In genomic region chr19:55472463-55472862, GRCh38 we compare ENCODE assay signal across 11 cellular contexts. TPM values are rescaled to one million over a fixed set of nuclear protein-coding genes. Genes with fewer than 3 reads are reported as not detected.
DNase-seq lines count a peak whose midpoint lies in the region; FAIRE-seq and TF ChIP-seq lines count a peak whose summit lies in the region.
"Had no signal": no experiment of that assay in that cellular context is flagged by ENCODE, and none has a peak within 500 bp of the region (broad histone marks: within the 10 kb centered on the region; RNA-seq: fewer than 3 reads in every experiment).

No MANE protein-coding gene starts in this region.

- POLR2A ChIA-PET in MCF 10A (lab: Yijun Ruan, JAX): no interaction called here

- H3K27me3 Mint-ChIP-seq in MCF 10A (ENCODE audit: insufficient read depth, unreplicated experiment): no peaks in the 10 kb centered on the region

- no peak for FAIRE-seq in urothelium cell line (lab: Jason Lieb, UNC)

- H3K27me3 ChIP-seq in breast epithelium: no peaks in the 10 kb centered on the region
- H3K27me3 ChIP-seq in fibroblast of lung (ENCODE audit: control insufficient read depth, insufficient read depth, low read length): no peaks in the 10 kb centered on the region
- H3K27me3 ChIP-seq: testis had no signal

- H2AFZ ChIP-seq in fibroblast of lung (ENCODE audit: low read length): no peak overlapping the region

- peaks cover 7% of the 10 kb centered on the region for H3K36me3 Mint-ChIP-seq in MCF 10A (ENCODE audit: insufficient read depth, unreplicated experiment)

- BruUV-seq in MCF 10A (replicated peaks; lab: Mats Ljungman, UMichigan): no TSS peak

- H3K4me3 Mint-ChIP-seq in MCF 10A (ENCODE audit: unreplicated experiment): peak overlapping the region; percentile 65

- CTCF ChIA-PET in MCF 10A (lab: Yijun Ruan, JAX): interaction anchor here (0.7 to 2.0 kb wide), 2 partner anchors 32 to 116 kb away, joined by 3 to 6 read pairs; no protein-coding TSS in a partner anchor

- intact Hi-C loops in MCF 10A (cut with micrococcal nuclease) (no loop called here), breast epithelium (cut with DNase I; ENCODE audit: low total_unique reads) (loop anchor here (10.0 kb wide), 1 partner anchor 1488 kb away; no protein-coding TSS in a partner anchor)

- H3K4me2 ChIP-seq in fibroblast of lung (ENCODE audit: extremely low read depth, insufficient read depth, low read length): no peak overlapping the region

- H3K4me1 ChIP-seq in breast epithelium (peaks cover 0 to 4% of the 10 kb centered on the region in 2 donors), fibroblast of lung (ENCODE audit: control insufficient read depth, extremely low read depth, insufficient read depth, low read length) (peaks cover 4% of the 10 kb centered on the region)

- peaks cover 8% of the 10 kb centered on the region for H3K4me1 Mint-ChIP-seq in MCF 10A (ENCODE audit: insufficient read depth, unreplicated experiment)

- H3K9me3 ChIP-seq in breast epithelium: no peaks in the 10 kb centered on the region
- no peaks in the 10 kb centered on the region for H3K9me3 ChIP-seq in fibroblast of lung (ENCODE audit: control insufficient read depth, insufficient read depth, low read depth, low read length)
- H3K9me3 ChIP-seq: testis had no signal

- no peak overlapping the region for H3K9ac ChIP-seq in fibroblast of lung (ENCODE audit: insufficient read depth, low read length)

- H4K20me1 ChIP-seq in fibroblast of lung (ENCODE audit: control insufficient read depth, extremely low read depth, insufficient read depth, low read length): no peaks in the 10 kb centered on the region

- H3K36me3 ChIP-seq in breast epithelium (no peaks in the 10 kb centered on the region), fibroblast of lung (ENCODE audit: control insufficient read depth, insufficient read depth, low read length) (no peaks in the 10 kb centered on the region)

- H3K27ac ChIP-seq in breast epithelium: no peak overlapping the region
- H3K27ac ChIP-seq in fibroblast of lung (ENCODE audit: insufficient read depth, low read length): no peak overlapping the region
- H3K27ac ChIP-seq: testis had no signal

- H3K27ac Mint-ChIP-seq in MCF 10A (ENCODE audit: low read depth, unreplicated experiment): peak overlapping the region; percentile 71

- no peak for TF ChIP-seq POLR2A in breast epithelium (IDR thresholded peaks at IDR 0.05)

- no peaks in the 10 kb centered on the region for H3K9me3 Mint-ChIP-seq in MCF 10A (ENCODE audit: unreplicated experiment)

- TF ChIP-seq CTCF in MCF 10A (IDR thresholded peaks at IDR 0.05; ENCODE audit: unreplicated experiment): no peak
- TF ChIP-seq CTCF in breast epithelium (IDR thresholded peaks at IDR 0.05): no peak
- no peak for TF ChIP-seq CTCF in fibroblast of lung (conservative IDR thresholded peaks at IDR 0.05 in 1 of 2, IDR thresholded peaks at IDR 0.05 in 1 of 2; ENCODE audit: low read depth in 1 of 2, low read length in 2 of 2)

- H3K4me3 ChIP-seq in breast epithelium: no peak overlapping the region
- H3K4me3 ChIP-seq in fibroblast of lung (replicated peaks in 1 of 4; ENCODE audit: control extremely low read depth in 1 of 4, insufficient read depth in 1 of 4, low read depth in 3 of 4, low read length in 4 of 4): no peak overlapping the region
- H3K4me3 ChIP-seq: testis had no signal

- H3K79me2 ChIP-seq in fibroblast of lung (ENCODE audit: control insufficient read depth, insufficient read depth, low read length): no peaks in the 10 kb centered on the region

- DNase-seq in MCF 10A (ENCODE audit: unreplicated experiment): peak; percentile 57
- DNase-seq in breast epithelium (ENCODE audit: low spot score in 2 of 2): no peak
- DNase-seq in fibroblast of lung (ENCODE audit: low read depth in 2 of 2): peak; percentile 37 to 90
- DNase-seq in urothelium cell line (ENCODE audit: low spot score): peak; percentile 71
- no peak for DNase-seq in NCI-H1417 treated with DMSO at 0.1 percent for 48 hours (lab: John Stamatoyannopoulos, UW)
- DNase-seq in hypothalamus (lab: John Stamatoyannopoulos, UW): no peak
- DNase-seq: GDM1, NCI-H510A treated with DMSO at 0.1 percent for 48 hours, testis had no signal

RNA-seq across cellular contexts. Expression of gene ZNF628, which starts 4.0 kb away (rescaled TPM):
- total RNA-seq in MCF 10A (2022) (6.2 and 12.1 TPM in 2 replicates), breast epithelium (1 to 10 TPM; 2.1 to 4.4 (median 4.3) TPM), fibroblast of lung (0.77 and 1.3 TPM in 2 replicates)
- 0.49 and 0.86 TPM in 2 replicates for polyA plus RNA-seq in fibroblast of lung
- polyA plus RNA-seq in fibroblast of lung (2012): 3.0 and 4.4 TPM in 2 replicates
- 1.1 and 1.5 TPM in 2 replicates for polyA minus RNA-seq in fibroblast of lung (ENCODE audit: low replicate concordance)

RNA-seq across cellular contexts. Expression of gene C19orf85, which starts 7.9 kb away (rescaled TPM):
- 0.23 and 0.32 TPM in 2 replicates for total RNA-seq in MCF 10A (2022)
- total RNA-seq in breast epithelium: not detected
- total RNA-seq in fibroblast of lung: not detected in 2 replicates
- not detected in 2 replicates for polyA plus RNA-seq in fibroblast of lung
- polyA plus RNA-seq in fibroblast of lung (2012): not detected in 2 replicates
- not detected in 2 replicates for polyA minus RNA-seq in fibroblast of lung (ENCODE audit: low replicate concordance)
- total RNA-seq: A673, osteocyte, testis had no signal

RNA-seq across cellular contexts. Expression of gene ISOC2, which starts 11.0 kb away (rescaled TPM):
- 34.3 and 59.9 TPM in 2 replicates for total RNA-seq in MCF 10A (2022)
- 10 to 100 TPM; 42.7 to 71.5 (median 57.0) TPM for total RNA-seq in breast epithelium
- total RNA-seq in fibroblast of lung: 34.2 and 35.5 TPM in 2 replicates
- 24.8 and 27.7 TPM in 2 replicates for polyA plus RNA-seq in fibroblast of lung
- 47.5 and 61.6 TPM in 2 replicates for polyA plus RNA-seq in fibroblast of lung (2012)
- polyA minus RNA-seq in fibroblast of lung (ENCODE audit: low replicate concordance): 22.3 and 31.8 TPM in 2 replicates

RNA-seq across cellular contexts. Expression of gene NAT14, which starts 12.5 kb away (rescaled TPM):
- total RNA-seq in MCF 10A (2022) (16.6 and 22.8 TPM in 2 replicates), breast epithelium (10 to 100 TPM in 2 of 3 donors, 1 to 10 TPM in 1; 1.9 to 11.3 (median 10.8) TPM), fibroblast of lung (12.1 and 18.2 TPM in 2 replicates)
- polyA plus RNA-seq in fibroblast of lung: 18.3 and 19.3 TPM in 2 replicates
- 36.3 and 47.2 TPM in 2 replicates for polyA plus RNA-seq in fibroblast of lung (2012)
- polyA minus RNA-seq in fibroblast of lung (ENCODE audit: low replicate concordance): 15.7 and 40.5 TPM in 2 replicates

RNA-seq across cellular contexts. Expression of gene SSC5D, which starts 15.8 kb away (rescaled TPM):
- total RNA-seq in MCF 10A (2022) (0.33 and 0.59 TPM in 2 replicates), breast epithelium (1 to 10 TPM; 3.6 to 7.2 (median 3.8) TPM), fibroblast of lung (19.3 and 19.7 TPM in 2 replicates)
- polyA plus RNA-seq in fibroblast of lung: 2.1 and 3.0 TPM in 2 replicates
- polyA plus RNA-seq in fibroblast of lung (2012): 20.2 and 42.7 TPM in 2 replicates
- 8.9 and 28.3 TPM in 2 replicates for polyA minus RNA-seq in fibroblast of lung (ENCODE audit: low replicate concordance)

Comparison
In these comparisons a context has a peak if more than half of its experiments do, and no peak if none do; other contexts are left out.
1. DNase-seq: peak in MCF 10A (single experiment), fibroblast of lung (2 of 2) and urothelium cell line (single experiment); none in breast epithelium (0 of 2), NCI-H1417 treated with DMSO at 0.1 percent for 48 hours (single experiment) and hypothalamus (0 of 51).